ENCODE assay signal across 10 cellular contexts in the genomic region with DNA sequence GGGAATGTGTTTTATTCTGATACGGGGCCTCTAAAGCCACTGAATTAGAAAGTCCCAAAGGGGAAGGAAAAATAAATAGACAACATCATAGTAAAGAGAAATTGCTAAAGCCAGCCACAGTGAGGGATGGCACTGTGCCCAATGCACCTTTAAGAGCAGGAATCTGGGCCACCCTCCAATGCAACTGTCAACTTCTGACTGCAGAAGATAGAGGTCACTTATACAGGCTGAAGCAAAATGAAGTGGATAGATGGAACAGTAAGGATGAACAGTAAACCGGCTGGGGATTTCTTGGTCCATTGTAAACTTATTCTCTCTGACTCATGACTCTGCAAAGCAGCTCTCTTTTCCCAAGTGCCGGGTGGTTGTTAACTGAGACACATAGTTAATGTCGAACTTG. TPM values are rescaled to one million over a fixed set of nuclear protein-coding genes. Genes with fewer than 3 reads are reported as not detected.
A peak's percentile ranks its signal among the peaks of the same experiment; 100 is the strongest.
DNase-seq lines count a peak whose midpoint lies in the region; ATAC-seq and TF ChIP-seq lines count a peak whose summit lies in the region.
"Had no signal": no experiment of that assay in that cellular context is flagged by ENCODE, and none has a peak within 500 bp of the region (broad histone marks: within the 10 kb centered on the region; RNA-seq: fewer than 3 reads in every experiment).

No MANE protein-coding gene starts in this region.

- H3K36me3 ChIP-seq in right lobe of liver: no peaks in the 10 kb centered on the region

- H3K4me3 ChIP-seq in right lobe of liver: no peak overlapping the region

- peak; percentile 81 for DNase-seq in G401 (ENCODE audit: low spot score)
- peak; percentile 18 for DNase-seq in NCI-H187 treated with DMSO at 0.1 percent for 48 hours (lab: John Stamatoyannopoulos, UW)
- DNase-seq in T47D (ENCODE audit: low read depth in 1 of 2, low spot score in 1 of 2): peak; percentile 26 to 45
- peak; percentile 76 to 85 (median 78) for DNase-seq in right lobe of liver
- no peak for DNase-seq in germinal center (ENCODE audit: low spot score)
- DNase-seq: activated CD8-positive, alpha-beta memory T cell treated with anti-CD3 and anti-CD28 coated beads, Interleukin-2, amount 10 ng/mL, durations not matched to agents 7 days and 5 days had no signal

- no peaks in the 10 kb centered on the region for H3K9me3 ChIP-seq in right lobe of liver

- no peaks in the 10 kb centered on the region for H3K27me3 ChIP-seq in right lobe of liver

- in situ Hi-C loops in G401 (cut with HindIII; ENCODE audit: low sequenced_read_pairs) (loop anchor here (25.0 kb wide), 1 partner anchor 115 kb away; no protein-coding TSS in a partner anchor), T47D (cut with HindIII; ENCODE audit: low pct_unique_long_range_greater_than_20kb, low sequenced_read_pairs) (no loop called here)

- TF ChIP-seq POLR2A in right lobe of liver (IDR thresholded peaks at IDR 0.05): no peak

- TF ChIP-seq CTCF in right lobe of liver (IDR thresholded peaks at IDR 0.05): peak in 1 of 4 donors; percentile 26

- 37% methylated on average over 4 of the region's 4 CpGs for WGBS in right lobe of liver (ENCODE audit: insufficient coverage, low coverage, low lambda C conversion rate, missing lambda C conversion rate)

- H3K27ac ChIP-seq in right lobe of liver: peak overlapping the region; percentile 35 to 74 (median 74)

- ATAC-seq in right lobe of liver: peak; percentile 85 to 93 (median 90)
- ATAC-seq in GM18498 (IDR thresholded peaks at IDR 0.05; ENCODE audit: unreplicated experiment): no peak
- ATAC-seq in HG03039 (IDR thresholded peaks at IDR 0.05; ENCODE audit: unreplicated experiment): no peak
- no peak for ATAC-seq in HG03378 (IDR thresholded peaks at IDR 0.05; ENCODE audit: unreplicated experiment)
- ATAC-seq: activated CD8-positive, alpha-beta memory T cell treated with anti-CD3 and anti-CD28 coated beads, Interleukin-2, amount 10 ng/mL, durations not matched to agents 7 days and 5 days; HCT116 had no signal

- intact Hi-C loops in right lobe of liver (cut with DNase I): no loop called here

- H3K4me1 ChIP-seq in right lobe of liver: peaks cover 0 to 22% (median 0%) of the 10 kb centered on the region in 4 donors

RNA-seq across cellular contexts. Expression of a gene that starts 54.0 kb away (rescaled TPM):
- not detected in 2 replicates for total RNA-seq in G401 (2014; rRNA removed; shearing (Covaris generic))
- total RNA-seq in right lobe of liver: 1 to 10 TPM in 5 of 6 experiments, under 1 TPM in 1; 0.53 to 1.9 (median 1.1) TPM

Comparison
In these comparisons a context has a peak if more than half of its experiments do, and no peak if none do; other contexts are left out.
1. ATAC-seq: peak in right lobe of liver (4 of 4); none in GM18498 (single experiment), HG03039 (single experiment) and HG03378 (single experiment).